Comparison of ENCODE assay signal across 22 cellular contexts in genomic region chr2:86507600-86507999, GRCh38. TPM values are rescaled to one million over a fixed set of nuclear protein-coding genes. Genes with fewer than 3 reads are reported as not detected.
DNase-seq lines count a peak whose midpoint lies in the region; ATAC-seq and TF ChIP-seq lines count a peak whose summit lies in the region.
"Had no signal": no experiment of that assay in that cellular context is flagged by ENCODE, and none has a peak within 500 bp of the region (broad histone marks: within the 10 kb centered on the region; RNA-seq: fewer than 3 reads in every experiment).

No MANE protein-coding gene starts in this region.

- POLR2A ChIA-PET in activated CD4-positive, alpha-beta memory T cell treated with anti-CD3 and anti-CD28 coated beads, Interleukin-2, amount 10 ng/mL, durations not matched to agents 7 days and 5 days (lab: Charles Lee) = interaction anchor here (1.4 kb wide), 1 partner anchor 65 kb away, joined by 5 read pairs; no protein-coding TSS in a partner anchor

- H3K36me3 Mint-ChIP-seq in GM23338 (ENCODE audit: low read depth) (peaks cover 34% of the 10 kb centered on the region), endothelial cell (ENCODE audit: low read depth, unreplicated experiment) (peaks cover 28% of the 10 kb centered on the region)
- H3K36me3 Mint-ChIP-seq in activated CD4-positive, alpha-beta memory T cell treated with anti-CD3 and anti-CD28 coated beads, Interleukin-2, amount 10 ng/mL, durations not matched to agents 7 days and 5 days (ENCODE audit: low read depth) = peaks cover 68% of the 10 kb centered on the region

- H3K4me3 Mint-ChIP-seq in GM23338 (no peak overlapping the region), endothelial cell (ENCODE audit: unreplicated experiment) (peak overlapping the region; percentile 12)
- no peak overlapping the region for H3K4me3 Mint-ChIP-seq in activated CD4-positive, alpha-beta memory T cell treated with anti-CD3 and anti-CD28 coated beads, Interleukin-2, amount 10 ng/mL, durations not matched to agents 7 days and 5 days
- H3K4me3 Mint-ChIP-seq: CD4-positive, CD25-positive, alpha-beta regulatory T cell; CD8-positive, alpha-beta memory T cell; HFFc6 had no signal

- H2AFZ ChIP-seq in GM23338 = no peak overlapping the region

- H3K27ac Mint-ChIP-seq in GM23338 (no peak overlapping the region), endothelial cell (ENCODE audit: unreplicated experiment) (no peak overlapping the region)
- no peak overlapping the region for H3K27ac Mint-ChIP-seq in activated CD4-positive, alpha-beta memory T cell treated with anti-CD3 and anti-CD28 coated beads, Interleukin-2, amount 10 ng/mL, durations not matched to agents 7 days and 5 days
- H3K27ac Mint-ChIP-seq: CD4-positive, CD25-positive, alpha-beta regulatory T cell; HFFc6 had no signal

- TF ChIP-seq POLR2A in gastrocnemius medialis (IDR thresholded peaks at IDR 0.05) = no peak

- CTCF ChIA-PET in activated CD4-positive, alpha-beta memory T cell treated with anti-CD3 and anti-CD28 coated beads, Interleukin-2, amount 10 ng/mL, durations not matched to agents 7 days and 5 days (lab: Charles Lee) = no interaction called here

- no peak overlapping the region for H3K27ac ChIP-seq in GM23338 (ENCODE audit: low read depth)
- peak overlapping the region; percentile 2 to 20 (median 12) for H3K27ac ChIP-seq in gastrocnemius medialis
- H3K27ac ChIP-seq: HL-60 had no signal

- no peak overlapping the region for H3K4me2 ChIP-seq in GM23338

- no peaks in the 10 kb centered on the region for H3F3A ChIP-seq in GM23338 (replicated peaks; ENCODE audit: low read depth)

- in situ Hi-C loops in gastrocnemius medialis (cut with MboI; ENCODE audit: low sequenced_read_pairs in 4 of 4) = no loop called here

- no peaks in the 10 kb centered on the region; the same call in 2 of the 3 replicates for H3K9me3 Mint-ChIP-seq in GM23338
- H3K9me3 Mint-ChIP-seq in endothelial cell (ENCODE audit: unreplicated experiment) = no peaks in the 10 kb centered on the region
- H3K9me3 Mint-ChIP-seq in activated CD4-positive, alpha-beta memory T cell treated with anti-CD3 and anti-CD28 coated beads, Interleukin-2, amount 10 ng/mL, durations not matched to agents 7 days and 5 days = peaks cover 4% of the 10 kb centered on the region
- H3K9me3 Mint-ChIP-seq: CD8-positive, alpha-beta memory T cell; HFFc6 had no signal

- H3K4me1 ChIP-seq in GM23338 (ENCODE audit: insufficient read depth) = no peaks in the 10 kb centered on the region
- H3K4me1 ChIP-seq in gastrocnemius medialis = peaks cover 33% of the 10 kb centered on the region in 2 donors
- H3K4me1 ChIP-seq: BE2C had no signal

- H3K27me3 ChIP-seq in GM23338 (ENCODE audit: insufficient read depth) (no peaks in the 10 kb centered on the region), gastrocnemius medialis (no peaks in the 10 kb centered on the region)
- H3K27me3 ChIP-seq: BE2C had no signal

- no peaks in the 10 kb centered on the region for H3K9me2 ChIP-seq in GM23338 (ENCODE audit: insufficient read depth)

- H3K27me3 Mint-ChIP-seq in GM23338 (ENCODE audit: insufficient read depth, low read depth, poor library complexity) (no peaks in the 10 kb centered on the region), endothelial cell (ENCODE audit: unreplicated experiment) (peaks cover 2% of the 10 kb centered on the region)
- no peaks in the 10 kb centered on the region for H3K27me3 Mint-ChIP-seq in activated CD4-positive, alpha-beta memory T cell treated with anti-CD3 and anti-CD28 coated beads, Interleukin-2, amount 10 ng/mL, durations not matched to agents 7 days and 5 days
- H3K27me3 Mint-ChIP-seq: CD4-positive, CD25-positive, alpha-beta regulatory T cell; CD8-positive, alpha-beta memory T cell had no signal

- H4K20me1 ChIP-seq in GM23338 (replicated peaks; ENCODE audit: insufficient read depth) = peaks cover 3% of the 10 kb centered on the region; the same call in 1 of the 2 replicates

- intact Hi-C loops in left ventricle myocardium superior (cut with micrococcal nuclease) = no loop called here
- intact Hi-C loops in gastrocnemius medialis (cut with DNase I; ENCODE audit: low total_unique reads) = no loop called here

- no peaks in the 10 kb centered on the region for H3K9me3 ChIP-seq in gastrocnemius medialis
- H3K9me3 ChIP-seq: BE2C had no signal

- H3K36me3 ChIP-seq in GM23338 (ENCODE audit: insufficient read depth) (no peaks in the 10 kb centered on the region), gastrocnemius medialis (peaks cover 0 to 53% of the 10 kb centered on the region in 2 donors)
- H3K36me3 ChIP-seq: BE2C had no signal

- H3K4me1 Mint-ChIP-seq in GM23338 (no peaks in the 10 kb centered on the region), endothelial cell (ENCODE audit: unreplicated experiment) (no peaks in the 10 kb centered on the region)
- peaks cover 3% of the 10 kb centered on the region for H3K4me1 Mint-ChIP-seq in activated CD4-positive, alpha-beta memory T cell treated with anti-CD3 and anti-CD28 coated beads, Interleukin-2, amount 10 ng/mL, durations not matched to agents 7 days and 5 days

- no peak for ATAC-seq in GM23338
- ATAC-seq in left ventricle myocardium superior = peak; percentile 73
- ATAC-seq in gastrocnemius medialis = peak; percentile 30 to 32
- ATAC-seq: GM12878, HCT116 had no signal

- H3K79me2 ChIP-seq in GM23338 (replicated peaks; ENCODE audit: insufficient read depth) = no peaks in the 10 kb centered on the region

- DNase-seq in GM23338 (ENCODE audit: low spot score) = peak; percentile 5
- DNase-seq in endothelial cell (ENCODE audit: low spot score) = no peak
- DNase-seq in left ventricle myocardium superior = no peak
- no peak for DNase-seq in gastrocnemius medialis
- DNase-seq in ecto neural progenitor cell (ENCODE audit: low spot score) = no peak
- DNase-seq in activated CD4-positive, alpha-beta memory T cell treated with anti-CD3 and anti-CD28 coated beads, Interleukin-2, amount 10 ng/mL, durations not matched to agents 7 days and 5 days = no peak
- DNase-seq: ACHN; BE2C; C1 segment of cervical spinal cord; CD4-positive, CD25-positive, alpha-beta regulatory T cell; CD8-positive, alpha-beta memory T cell; COR-L47; DMS 273 treated with DMSO at 0.1 percent for 48 hours; DMS53; DND-41; EL; GOT3; H7; HFFc6 had no signal

- TF ChIP-seq CTCF in GM23338 (conservative IDR thresholded peaks at IDR 0.05; ENCODE audit: low read depth in 2 of 2) = no peak
- TF ChIP-seq CTCF in endothelial cell (IDR thresholded peaks at IDR 0.05; ENCODE audit: unreplicated experiment) = no peak
- no peak for TF ChIP-seq CTCF in gastrocnemius medialis (IDR thresholded peaks at IDR 0.05 in 4 of 5, conservative IDR thresholded peaks at IDR 0.05 in 1 of 5)

- H3K4me3 ChIP-seq in GM23338 = no peak overlapping the region
- H3K4me3 ChIP-seq in gastrocnemius medialis = no peak overlapping the region
- H3K4me3 ChIP-seq: GM12878 had no signal

TF ChIP-seq in GM23338, 12 proteins besides CTCF, POLR2A, EP300 and RAD21 (continues in another document):
- TF ChIP-seq JUNB (IDR thresholded peaks at IDR 0.05; ENCODE audit: unreplicated experiment) (no peak), CREB1 (CRISPR knock-in tag; IDR thresholded peaks at IDR 0.05; ENCODE audit: low read depth) (no peak), REST (IDR thresholded peaks at IDR 0.05; ENCODE audit: unreplicated experiment) (no peak)

RNA-seq across cellular contexts. Expression of gene CHMP3, which starts 55.6 kb away (rescaled TPM):
- total RNA-seq in GM23338 (2014; rRNA removed; shearing (Covaris generic)) = 12.9 and 15.6 TPM in 2 replicates
- 15.5 and 16.3 TPM in 2 replicates for polyA plus RNA-seq in GM23338 (2016; fragmentation: Nextera tagmentation; extraction: Ambion mirVana)
- total RNA-seq in endothelial cell (ENCODE audit: unreplicated experiment) (70.5 TPM), left ventricle myocardium superior (184 TPM), gastrocnemius medialis (10 to 100 TPM; 64.0 to 99.1 (median 71.5) TPM)
- 10 to 100 TPM; 39.1 to 41.5 TPM for total RNA-seq in activated CD4-positive, alpha-beta memory T cell treated with anti-CD3 and anti-CD28 coated beads, Interleukin-2, amount 10 ng/mL, durations not matched to agents 7 days and 5 days
